Comparison of ENCODE assay signal across 31 cellular contexts in the genomic region with DNA sequence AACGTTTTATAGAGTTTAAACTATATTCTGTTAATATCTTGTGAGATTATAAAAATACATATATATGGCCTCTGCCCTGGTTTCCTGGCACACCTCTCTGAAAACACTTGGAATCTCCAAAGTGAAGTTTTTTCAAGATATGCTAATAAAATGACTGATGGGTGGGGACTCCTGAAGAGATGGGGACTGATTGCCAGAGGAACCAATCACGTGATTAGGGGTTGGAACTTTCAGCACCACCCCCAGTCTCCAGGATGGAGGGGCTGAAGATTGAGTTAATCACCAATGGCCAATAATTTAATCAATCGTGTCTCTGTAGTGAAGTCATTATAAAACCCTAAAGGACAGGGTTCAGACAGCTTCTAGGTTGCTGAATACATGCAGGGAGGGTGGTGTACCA.
"Had no signal": no experiment of that assay in that cellular context is flagged by ENCODE, and none has a peak within 500 bp of the region (broad histone marks: within the 10 kb centered on the region; RNA-seq: fewer than 3 reads in every experiment).

No MANE protein-coding gene starts in this region.

- H3K4me3 Mint-ChIP-seq: natural killer cell; nephron; neural progenitor cell; stimulated activated memory B cell treated with anti-CD40 and anti-IgM and Interleukin-4, amounts not matched to agents 10 μg/mL and 1 μg/mL and 100 μg/mL, for 72 hours; stimulated activated naive CD8-positive, alpha-beta T cell treated with anti-CD3 and anti-CD28 coated beads, Interleukin-15, amount 100 ng/mL, for 72 hours; type B pancreatic cell had no signal

- H3K79me2 ChIP-seq: parathyroid adenoma had no signal

- H3K4me3 ChIP-seq: neural progenitor cell, ovary, psoas muscle, skin epidermis, smooth muscle cell, spleen, suprapubic skin, testis, tibial artery, transverse colon, upper lobe of right lung, uterus had no signal

- H3K4me1 ChIP-seq: neural progenitor cell, parathyroid adenoma, psoas muscle, spleen, testis, transverse colon, upper lobe of right lung, uterus had no signal

- H3K36me3 ChIP-seq: neural progenitor cell, ovary, spleen, suprapubic skin, tibial artery, transverse colon, upper lobe of right lung, uterus had no signal

- H3K27me3 ChIP-seq: neural progenitor cell, ovary, suprapubic skin, testis, tibial artery, transverse colon, uterus had no signal

- H3K4me1 Mint-ChIP-seq: natural killer cell; nephron; neural progenitor cell; stimulated activated memory B cell treated with anti-CD40 and anti-IgM and Interleukin-4, amounts not matched to agents 10 μg/mL and 1 μg/mL and 100 μg/mL, for 72 hours; stimulated activated naive CD8-positive, alpha-beta T cell treated with anti-CD3 and anti-CD28 coated beads, Interleukin-15, amount 100 ng/mL, for 72 hours had no signal

- H3K27me3 Mint-ChIP-seq: type B pancreatic cell had no signal

- H3K4me2 ChIP-seq: neural progenitor cell, smooth muscle cell had no signal

- ATAC-seq: natural killer cell; psoas muscle; right cardiac atrium; sciatic nerve; stimulated activated memory B cell treated with anti-CD40 and anti-IgM and Interleukin-4, amounts not matched to agents 10 μg/mL and 1 μg/mL and 100 μg/mL, for 72 hours; stimulated activated naive CD8-positive, alpha-beta T cell treated with anti-CD3 and anti-CD28 coated beads, Interleukin-15, amount 100 ng/mL, for 72 hours; stimulated activated naive CD8-positive, alpha-beta T cell treated with anti-CD3 and anti-CD28 coated beads, Interleukin-15, Interleukin-2, amounts not matched to agents 100 U/mL and 50 U/mL, for 24 hours; upper lobe of right lung had no signal

- H3K27ac Mint-ChIP-seq: natural killer cell; nephron; neural progenitor cell; progenitor cell of endocrine pancreas; stimulated activated memory B cell treated with anti-CD40 and anti-IgM and Interleukin-4, amounts not matched to agents 10 μg/mL and 1 μg/mL and 100 μg/mL, for 72 hours; stimulated activated naive CD8-positive, alpha-beta T cell treated with anti-CD3 and anti-CD28 coated beads, Interleukin-15, amount 100 ng/mL, for 72 hours; type B pancreatic cell had no signal

- H3K9me3 ChIP-seq: ovary, psoas muscle, spleen, suprapubic skin, testis, tibial artery, transverse colon, upper lobe of right lung, uterus had no signal

- H3K36me3 Mint-ChIP-seq: natural killer cell; neural progenitor cell; stimulated activated memory B cell treated with anti-CD40 and anti-IgM and Interleukin-4, amounts not matched to agents 10 μg/mL and 1 μg/mL and 100 μg/mL, for 72 hours; type B pancreatic cell had no signal

- H3K27ac ChIP-seq: neural progenitor cell, ovary, parathyroid adenoma, psoas muscle, skin epidermis, spleen, suprapubic skin, testis, tibial artery, transverse colon, upper lobe of right lung, uterus had no signal

- DNase-seq: natural killer cell; occipital lobe; ovary; posterior cingulate gyrus; psoas muscle; right cardiac atrium; spleen; stimulated activated CD4-positive, alpha-beta T cell treated with anti-CD3 and anti-CD28 coated beads, Interleukin-12 subunit alpha, Interleukin-12 subunit beta, amount 100 ng/mL, for 4 hours; stimulated activated CD4-positive, alpha-beta T cell treated with anti-CD3 and anti-CD28 coated beads, Interleukin-1b, Interleukin-23, amount 100 ng/mL, for 48 hours; stimulated activated CD4-positive, alpha-beta T cell treated with anti-CD3 and anti-CD28 coated beads, Interleukin-4, amount 100 ng/mL, for 1 hour; stimulated activated CD4-positive, alpha-beta T cell treated with anti-CD3 and anti-CD28 coated beads, Interleukin-4, amount 100 ng/mL, for 4 hours; stimulated activated CD8-positive, alpha-beta memory T cell treated with anti-CD3 and anti-CD28 coated beads, Interleukin-4, amount 100 ng/mL, for 48 hours; stimulated activated naive CD4-positive, alpha-beta T cell; stimulated activated naive CD8-positive, alpha-beta T cell treated with anti-CD3 and anti-CD28 coated beads, Interleukin-15, amount 100 ng/mL, for 72 hours; stimulated activated naive CD8-positive, alpha-beta T cell treated with anti-CD3 and anti-CD28 coated beads, Interleukin-15, Interleukin-2, amounts not matched to agents 100 U/mL and 50 U/mL, for 24 hours; substantia nigra; testis; tibial artery; transverse colon; upper lobe of right lung; uterus had no signal

- H3K9me3 Mint-ChIP-seq: natural killer cell; neural progenitor cell; stimulated activated memory B cell treated with anti-CD40 and anti-IgM and Interleukin-4, amounts not matched to agents 10 μg/mL and 1 μg/mL and 100 μg/mL, for 72 hours; stimulated activated naive CD8-positive, alpha-beta T cell treated with anti-CD3 and anti-CD28 coated beads, Interleukin-15, amount 100 ng/mL, for 72 hours; type B pancreatic cell had no signal

- H2AFZ ChIP-seq: neural progenitor cell, parathyroid adenoma had no signal
